Comparison of ENCODE assay signal across 13 cellular contexts in the genomic region with DNA sequence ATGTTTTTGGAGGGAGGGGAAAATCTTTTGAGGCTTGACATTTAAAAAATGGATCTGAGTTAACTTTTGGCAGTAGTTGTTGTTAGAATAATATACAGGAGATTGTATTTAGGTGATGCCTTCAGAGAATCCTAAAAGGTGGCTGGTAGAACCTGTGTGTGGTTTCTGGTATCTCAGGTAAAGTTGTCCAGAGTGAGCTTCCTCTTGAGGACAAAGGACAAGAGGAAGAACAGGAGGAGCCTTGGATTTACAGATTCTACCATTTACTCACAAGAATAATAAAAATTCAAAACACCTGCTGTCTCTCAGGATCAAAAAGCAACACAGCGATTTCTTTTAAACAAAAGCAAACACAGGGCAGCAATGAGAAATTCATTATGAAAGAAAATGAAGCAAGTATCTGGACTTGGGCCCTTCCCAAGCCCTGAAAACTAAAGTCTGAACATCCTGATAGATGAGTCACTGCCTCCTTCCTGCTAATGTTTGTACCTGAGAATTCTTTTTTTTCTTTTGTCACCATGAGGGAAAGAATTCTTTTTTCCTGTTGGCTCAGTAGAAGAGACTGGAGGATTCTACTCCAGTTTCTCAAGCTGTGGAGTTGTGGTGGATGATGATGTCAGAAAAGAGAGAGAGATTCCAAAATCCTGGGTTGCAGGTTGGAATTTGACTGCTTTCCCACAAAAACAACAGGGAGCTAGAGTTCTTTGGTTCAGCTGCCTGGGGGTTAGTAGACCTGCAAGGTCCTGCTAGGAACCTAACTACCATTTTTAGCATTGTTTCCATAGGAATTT. TPM values are rescaled to one million over a fixed set of nuclear protein-coding genes. Genes with fewer than 3 reads are reported as not detected.
DNase-seq lines count a peak whose midpoint lies in the region; ATAC-seq, FAIRE-seq and TF ChIP-seq lines count a peak whose summit lies in the region.
"Had no signal": no experiment of that assay in that cellular context is flagged by ENCODE, and none has a peak within 500 bp of the region (broad histone marks: within the 10 kb centered on the region; RNA-seq: fewer than 3 reads in every experiment).

No MANE protein-coding gene starts in this region.

- intact Hi-C loops in Caco-2 (cut with micrococcal nuclease; ENCODE audit: unreplicated experiment) = loop anchor here (2.0 kb wide), 1 partner anchor 31 kb away; the partner anchor contains the start of gene RAPGEF2
- intact Hi-C loops in PC-3 (cut with micrococcal nuclease) = loop anchor here (10.0 kb wide), 1 partner anchor 197 kb away; no protein-coding TSS in a partner anchor
- intact Hi-C loops in endothelial cell of umbilical vein (cut with micrococcal nuclease) = no loop called here
- intact Hi-C loops in right lobe of liver (cut with DNase I) = no loop called here
- intact Hi-C loops in aorta (cut with DNase I) = no loop called here
- intact Hi-C loops in CD14-positive monocyte (cut with micrococcal nuclease) = no loop called here

- H4K20me1 ChIP-seq in PC-3 (ENCODE audit: low read length) (no peaks in the 10 kb centered on the region), endothelial cell of umbilical vein (replicated peaks; ENCODE audit: control insufficient read depth, extremely low read depth, insufficient read depth, low read length) (no peaks in the 10 kb centered on the region)

- peak; percentile 79 for ATAC-seq in PC-3
- ATAC-seq in right lobe of liver = peak; percentile 23 to 94 (median 40)
- no peak for ATAC-seq in aorta (ENCODE audit: low FRiP score)
- ATAC-seq: stimulated activated naive B cell treated with anti-CD40 and anti-IgM and Interleukin-4, amounts not matched to agents 10 μg/mL and 1 μg/mL and 100 μg/mL, for 72 hours had no signal

- H3K9me1 ChIP-seq in endothelial cell of umbilical vein (replicated peaks; ENCODE audit: control insufficient read depth, extremely low read depth, insufficient read depth, low read length) = no peaks in the 10 kb centered on the region

- no peaks in the 10 kb centered on the region for H3K36me3 Mint-ChIP-seq in Caco-2 (ENCODE audit: insufficient read depth, unreplicated experiment)
- no peaks in the 10 kb centered on the region for H3K36me3 Mint-ChIP-seq in CD14-positive monocyte
- H3K36me3 Mint-ChIP-seq: activated naive CD4-positive, alpha-beta T cell treated with anti-CD3 and anti-CD28 coated beads, Interleukin-2, amount 50 U/mL, for 72 hours; stimulated activated naive B cell treated with anti-CD40 and anti-IgM and Interleukin-4, amounts not matched to agents 10 μg/mL and 1 μg/mL and 100 μg/mL, for 72 hours had no signal

- H3K4me3 Mint-ChIP-seq in Caco-2 (ENCODE audit: unreplicated experiment) (no peak overlapping the region), CD14-positive monocyte (no peak overlapping the region)
- H3K4me3 Mint-ChIP-seq: stimulated activated naive B cell treated with anti-CD40 and anti-IgM and Interleukin-4, amounts not matched to agents 10 μg/mL and 1 μg/mL and 100 μg/mL, for 72 hours had no signal

- FAIRE-seq in endothelial cell of umbilical vein (lab: Jason Lieb, UNC) = peak; percentile 95
- FAIRE-seq: GM18507 had no signal

- dilution Hi-C loops in endothelial cell of umbilical vein (cut with MboI; ENCODE audit: extremely low pct_ligation_motif_present, low sequenced_read_pairs) = no loop called here

- H3K4me3 ChIP-seq in Caco-2 (ENCODE audit: low read depth, low read length) (no peak overlapping the region), PC-3 (ENCODE audit: low read length) (no peak overlapping the region), endothelial cell of umbilical vein (replicated peaks in 1 of 3; ENCODE audit: insufficient read depth in 1 of 3, low read depth in 1 of 3, low read length in 3 of 3) (no peak overlapping the region), right lobe of liver (no peak overlapping the region), aorta (ENCODE audit: low read length in 2 of 2) (no peak overlapping the region)

- peak overlapping the region; percentile 83 for H3K27ac Mint-ChIP-seq in Caco-2 (ENCODE audit: unreplicated experiment)
- no peak overlapping the region for H3K27ac Mint-ChIP-seq in CD14-positive monocyte
- H3K27ac Mint-ChIP-seq: activated naive CD4-positive, alpha-beta T cell treated with anti-CD3 and anti-CD28 coated beads, Interleukin-2, amount 50 U/mL, for 72 hours; stimulated activated naive B cell treated with anti-CD40 and anti-IgM and Interleukin-4, amounts not matched to agents 10 μg/mL and 1 μg/mL and 100 μg/mL, for 72 hours had no signal

- no peaks in the 10 kb centered on the region for H3K9me2 ChIP-seq in PC-3 (replicated peaks; ENCODE audit: low read length)

- H3K27me3 Mint-ChIP-seq in Caco-2 (ENCODE audit: insufficient read depth, unreplicated experiment) (no peaks in the 10 kb centered on the region), CD14-positive monocyte (ENCODE audit: low read depth in 3 of 3) (peaks cover 0 to 6% (median 3%) of the 10 kb centered on the region in 3 donors)
- H3K27me3 Mint-ChIP-seq: stimulated activated naive B cell treated with anti-CD40 and anti-IgM and Interleukin-4, amounts not matched to agents 10 μg/mL and 1 μg/mL and 100 μg/mL, for 72 hours had no signal

- H3K36me3 ChIP-seq in Caco-2 (ENCODE audit: control insufficient read depth, insufficient read depth, low read length) = no peaks in the 10 kb centered on the region
- H3K36me3 ChIP-seq in PC-3 (ENCODE audit: low read depth, low read length) = no peaks in the 10 kb centered on the region
- no peaks in the 10 kb centered on the region for H3K36me3 ChIP-seq in endothelial cell of umbilical vein (ENCODE audit: control insufficient read depth in 2 of 2, extremely low read depth in 1 of 2, insufficient read depth in 2 of 2, low read length in 2 of 2)
- no peaks in the 10 kb centered on the region for H3K36me3 ChIP-seq in right lobe of liver
- no peaks in the 10 kb centered on the region for H3K36me3 ChIP-seq in aorta (ENCODE audit: control insufficient read depth in 1 of 2, insufficient read depth in 2 of 2, low read length in 1 of 2)

- H2AFZ ChIP-seq in PC-3 (ENCODE audit: low read length) (peak overlapping the region; percentile 22; the same call in 1 of the 2 replicates), endothelial cell of umbilical vein (ENCODE audit: low read depth, low read length) (peak overlapping the region; percentile 52)

- H3K9ac ChIP-seq in PC-3 (ENCODE audit: low read length) (peak overlapping the region; percentile 0; the same call in 1 of the 2 replicates), endothelial cell of umbilical vein (replicated peaks; ENCODE audit: extremely low read depth, insufficient read depth, low read length) (no peak overlapping the region)

- no peaks in the 10 kb centered on the region for H3K9me3 Mint-ChIP-seq in Caco-2 (ENCODE audit: unreplicated experiment)
- H3K9me3 Mint-ChIP-seq in CD14-positive monocyte = no peaks in the 10 kb centered on the region
- H3K9me3 Mint-ChIP-seq: activated naive CD4-positive, alpha-beta T cell treated with anti-CD3 and anti-CD28 coated beads, Interleukin-2, amount 50 U/mL, for 72 hours; stimulated activated naive B cell treated with anti-CD40 and anti-IgM and Interleukin-4, amounts not matched to agents 10 μg/mL and 1 μg/mL and 100 μg/mL, for 72 hours had no signal

- H3K4me1 ChIP-seq in Caco-2 = peaks cover 21% of the 10 kb centered on the region
- H3K4me1 ChIP-seq in PC-3 (ENCODE audit: insufficient read depth, low read length) = peaks cover 28% of the 10 kb centered on the region
- H3K4me1 ChIP-seq in endothelial cell of umbilical vein (ENCODE audit: control insufficient read depth, extremely low read depth, insufficient read depth, low read length) = peaks cover 18% of the 10 kb centered on the region
- no peaks in the 10 kb centered on the region for H3K4me1 ChIP-seq in right lobe of liver
- peaks cover 0 to 4% of the 10 kb centered on the region in 2 donors for H3K4me1 ChIP-seq in aorta (ENCODE audit: control insufficient read depth in 1 of 2, insufficient read depth in 2 of 2, low read length in 2 of 2)

- H3K4me1 Mint-ChIP-seq in Caco-2 (ENCODE audit: low read depth, unreplicated experiment) = peaks cover 12% of the 10 kb centered on the region
- no peaks in the 10 kb centered on the region for H3K4me1 Mint-ChIP-seq in CD14-positive monocyte
- H3K4me1 Mint-ChIP-seq: stimulated activated naive B cell treated with anti-CD40 and anti-IgM and Interleukin-4, amounts not matched to agents 10 μg/mL and 1 μg/mL and 100 μg/mL, for 72 hours had no signal

- no peaks in the 10 kb centered on the region for H3K27me3 ChIP-seq in Caco-2 (replicated peaks; ENCODE audit: control insufficient read depth, insufficient read depth, low read length)
- H3K27me3 ChIP-seq in PC-3 (ENCODE audit: low read length) = no peaks in the 10 kb centered on the region
- H3K27me3 ChIP-seq in endothelial cell of umbilical vein (ENCODE audit: control insufficient read depth in 2 of 2, insufficient read depth in 2 of 2, low read length in 2 of 2) = no peaks in the 10 kb centered on the region
- H3K27me3 ChIP-seq in right lobe of liver = no peaks in the 10 kb centered on the region
- H3K27me3 ChIP-seq in aorta (ENCODE audit: control insufficient read depth in 1 of 2, insufficient read depth in 2 of 2, low read length in 1 of 2) = no peaks in the 10 kb centered on the region

- CTCF ChIA-PET in Caco-2 (lab: Charles Lee) (no interaction called here), PC-3 (lab: Charles Lee) (no interaction called here), endothelial cell of umbilical vein (lab: Charles Lee) (interaction anchor here (0.7 to 1.0 kb wide), 4 partner anchors 11 to 186 kb away, joined by 3 read pairs; no protein-coding TSS in a partner anchor)

- H3K27ac ChIP-seq in PC-3 (ENCODE audit: low read length) (peak overlapping the region; percentile 67), endothelial cell of umbilical vein (ENCODE audit: insufficient read depth, low read depth, low read length) (peak overlapping the region; percentile 66), right lobe of liver (no peak overlapping the region), aorta (ENCODE audit: low read depth in 1 of 2, low read length in 2 of 2) (no peak overlapping the region)
- H3K27ac ChIP-seq: C4-2B had no signal

- BruUV-seq in Caco-2 (replicated peaks; lab: Mats Ljungman, UMichigan) = no TSS peak
- no TSS peak for BruUV-seq in PC-3 (replicated peaks; lab: Mats Ljungman, UMichigan)
- no TSS peak for BruUV-seq in endothelial cell of umbilical vein (replicated peaks; lab: Mats Ljungman, UMichigan)

- POLR2A ChIA-PET in Caco-2 (lab: Charles Lee) (interaction anchor here (0.9 kb wide), 1 partner anchor 157 kb away, joined by 3 read pairs; no protein-coding TSS in a partner anchor), PC-3 (lab: Charles Lee; ENCODE audit: unreplicated experiment) (no interaction called here), endothelial cell of umbilical vein (lab: Charles Lee) (no interaction called here)

- WGBS in right lobe of liver (ENCODE audit: insufficient coverage, low coverage, low lambda C conversion rate, missing lambda C conversion rate) = 11% methylated on average over 1 of the region's 1 CpG
- 59 to 66% methylated on average over 1 of the region's 1 CpG for WGBS in aorta, 2 donors

- no peak for TF ChIP-seq POLR2A in endothelial cell of umbilical vein (IDR thresholded peaks at IDR 0.05; ENCODE audit: low read depth, low read length)
- no peak for TF ChIP-seq POLR2A in right lobe of liver (IDR thresholded peaks at IDR 0.05)

- H3K4me2 ChIP-seq in PC-3 (ENCODE audit: low read length) = peak overlapping the region; percentile 61
- peak overlapping the region; percentile 53 for H3K4me2 ChIP-seq in endothelial cell of umbilical vein (ENCODE audit: insufficient read depth, low read length)

- H3K9me3 ChIP-seq in Caco-2 = no peaks in the 10 kb centered on the region
- H3K9me3 ChIP-seq in PC-3 (ENCODE audit: low read length) = no peaks in the 10 kb centered on the region
- no peaks in the 10 kb centered on the region for H3K9me3 ChIP-seq in endothelial cell of umbilical vein (replicated peaks; ENCODE audit: control insufficient read depth, insufficient read depth, low read length)
- no peaks in the 10 kb centered on the region for H3K9me3 ChIP-seq in right lobe of liver
- H3K9me3 ChIP-seq in aorta (ENCODE audit: control insufficient read depth, low read length) = no peaks in the 10 kb centered on the region

- no peaks in the 10 kb centered on the region for H3K79me2 ChIP-seq in PC-3 (ENCODE audit: low read length)
- no peaks in the 10 kb centered on the region for H3K79me2 ChIP-seq in endothelial cell of umbilical vein (ENCODE audit: control insufficient read depth, insufficient read depth, low read length)

- no peak for TF ChIP-seq CTCF in Caco-2 (IDR thresholded peaks at IDR 0.05; ENCODE audit: insufficient read depth in 1 of 2, low read depth in 1 of 2, low read length in 1 of 2, severe bottlenecking in 1 of 2, unreplicated experiment in 1 of 2)
- TF ChIP-seq CTCF in PC-3 (conservative IDR thresholded peaks at IDR 0.05; ENCODE audit: low read depth, low read length) = no peak
- TF ChIP-seq CTCF in endothelial cell of umbilical vein (IDR thresholded peaks at IDR 0.05; ENCODE audit: extremely low read depth in 1 of 2, insufficient read depth in 1 of 2, low read depth in 1 of 2, low read length in 2 of 2) = no peak
- no peak for TF ChIP-seq CTCF in right lobe of liver (IDR thresholded peaks at IDR 0.05)
- TF ChIP-seq CTCF in CD14-positive monocyte (IDR thresholded peaks at IDR 0.05) = no peak

- DNase-seq in Caco-2 = peak; percentile 37 to 38
- peak; percentile 71 for DNase-seq in PC-3
- peak; percentile 78 for DNase-seq in endothelial cell of umbilical vein (ENCODE audit: low read depth, low spot score)
- no peak for DNase-seq in right lobe of liver
- DNase-seq in stimulated activated CD8-positive, alpha-beta memory T cell treated with anti-CD3 and anti-CD28 coated beads, Interleukin-4, amount 100 ng/mL, for 48 hours = no peak
- DNase-seq in aorta = no peak
- DNase-seq in activated CD4-positive, alpha-beta T cell treated with anti-CD3 and anti-CD28 coated beads for 4 hours = no peak
- DNase-seq in CD14-positive monocyte (ENCODE audit: low spot score) = no peak
- DNase-seq: KG1; stimulated activated naive B cell treated with anti-CD40 and anti-IgM and Interleukin-4, amounts not matched to agents 10 μg/mL and 1 μg/mL and 100 μg/mL, for 72 hours had no signal

- no peaks in the 10 kb centered on the region for H3F3A ChIP-seq in PC-3 (ENCODE audit: low read length, unreplicated experiment)

RNA-seq across cellular contexts. Expression of gene RAPGEF2, which starts 31.5 kb away (rescaled TPM):
- total RNA-seq in Caco-2 (2022) (65.6 and 67.6 TPM in 2 replicates), PC-3 (2014; rRNA removed) (21.2 and 21.7 TPM in 2 replicates), endothelial cell of umbilical vein (55.2 and 61.6 TPM in 2 replicates), right lobe of liver (10 to 100 TPM; 22.1 to 32.1 (median 27.2) TPM), aorta (10 to 100 TPM; 47.6 to 51.3 TPM)
- polyA plus RNA-seq in endothelial cell of umbilical vein (25.4 and 28.7 TPM in 2 replicates), aorta (10 to 100 TPM in 1 of 2 donors, 1 to 10 TPM in 1; 9.4 to 16.2 TPM), CD14-positive monocyte (1 to 10 TPM; 1.5 to 2.0 TPM)
- polyA plus RNA-seq in endothelial cell of umbilical vein (2011; cell fraction: cytosol; rRNA removed) = 25.9 and 27.1 TPM in 2 replicates
- 95.5 and 109 TPM in 2 replicates for polyA plus RNA-seq in endothelial cell of umbilical vein (2011; cell fraction: nucleus; rRNA removed)
- polyA plus RNA-seq in endothelial cell of umbilical vein (2012) = 33.4 and 42.7 TPM in 2 replicates
- 163 and 181 TPM in 2 replicates for polyA minus RNA-seq in endothelial cell of umbilical vein
- polyA minus RNA-seq in endothelial cell of umbilical vein (2011; cell fraction: cytosol; rRNA and poly(A)+ RNA removed) = 13.7 TPM
- polyA minus RNA-seq in endothelial cell of umbilical vein (2011; cell fraction: nucleus; rRNA and poly(A)+ RNA removed) = 126 and 179 TPM in 2 replicates

Comparison
In these comparisons a context has a peak if more than half of its experiments do, and no peak if none do; other contexts are left out.
1. DNase-seq: peak in Caco-2 (2 of 2), PC-3 (single experiment) and endothelial cell of umbilical vein (single experiment); none in right lobe of liver (0 of 3), stimulated activated CD8-positive, alpha-beta memory T cell treated with anti-CD3 and anti-CD28 coated beads, Interleukin-4, amount 100 ng/mL, for 48 hours (single experiment), aorta (0 of 2), activated CD4-positive, alpha-beta T cell treated with anti-CD3 and anti-CD28 coated beads for 4 hours (0 of 2) and CD14-positive monocyte (single experiment).
2. H3K27ac ChIP-seq: peak in PC-3 (single experiment) and endothelial cell of umbilical vein (single experiment); none in right lobe of liver (0 of 3) and aorta (0 of 2).
3. intact Hi-C loops: an anchor here in Caco-2 (2.0 kb wide) and PC-3 (10.0 kb wide); none called in endothelial cell of umbilical vein, right lobe of liver, aorta and CD14-positive monocyte.